1 cellular context compared by ENCODE assay signal in the genomic region with DNA sequence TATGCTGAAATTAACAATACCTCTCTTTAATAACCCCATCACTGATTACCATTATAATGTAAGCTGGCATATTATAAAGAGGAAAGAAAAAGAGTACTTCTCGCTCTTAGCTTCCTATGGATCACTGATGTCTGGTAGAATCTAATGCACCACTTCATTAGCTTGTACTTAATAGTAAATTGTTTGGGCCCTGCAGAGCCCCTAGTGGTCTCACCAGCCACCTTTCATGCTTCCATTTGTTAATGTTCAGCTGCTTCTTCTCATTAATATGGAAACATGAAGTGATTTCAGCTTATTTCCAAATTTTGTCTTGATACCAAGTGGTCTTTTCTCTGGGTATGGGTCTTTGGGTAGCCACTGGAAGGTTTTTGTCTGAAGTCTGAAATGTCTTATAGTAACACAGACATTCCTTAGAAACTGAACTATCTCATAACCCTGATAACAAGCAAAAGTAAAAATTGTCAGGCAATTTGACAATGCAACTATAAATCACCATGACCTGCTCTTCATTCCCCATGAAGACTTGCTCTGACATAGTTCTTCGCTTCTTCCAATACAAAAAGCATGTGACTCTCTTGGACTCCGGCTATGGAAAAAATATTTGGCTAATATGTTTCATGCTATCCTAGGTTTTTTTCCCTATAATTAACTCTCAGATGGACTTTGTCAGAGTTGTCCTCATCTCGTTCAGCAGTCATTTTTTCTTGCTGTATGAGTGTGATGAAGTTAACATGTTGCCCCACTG.
TF ChIP-seq lines count a peak whose summit lies in the region.

No MANE protein-coding gene starts in this region.

TF ChIP-seq in H1, 55 proteins besides CTCF, POLR2A, EP300 and RAD21 (continued from another document):
- TF ChIP-seq, protein P1, sequence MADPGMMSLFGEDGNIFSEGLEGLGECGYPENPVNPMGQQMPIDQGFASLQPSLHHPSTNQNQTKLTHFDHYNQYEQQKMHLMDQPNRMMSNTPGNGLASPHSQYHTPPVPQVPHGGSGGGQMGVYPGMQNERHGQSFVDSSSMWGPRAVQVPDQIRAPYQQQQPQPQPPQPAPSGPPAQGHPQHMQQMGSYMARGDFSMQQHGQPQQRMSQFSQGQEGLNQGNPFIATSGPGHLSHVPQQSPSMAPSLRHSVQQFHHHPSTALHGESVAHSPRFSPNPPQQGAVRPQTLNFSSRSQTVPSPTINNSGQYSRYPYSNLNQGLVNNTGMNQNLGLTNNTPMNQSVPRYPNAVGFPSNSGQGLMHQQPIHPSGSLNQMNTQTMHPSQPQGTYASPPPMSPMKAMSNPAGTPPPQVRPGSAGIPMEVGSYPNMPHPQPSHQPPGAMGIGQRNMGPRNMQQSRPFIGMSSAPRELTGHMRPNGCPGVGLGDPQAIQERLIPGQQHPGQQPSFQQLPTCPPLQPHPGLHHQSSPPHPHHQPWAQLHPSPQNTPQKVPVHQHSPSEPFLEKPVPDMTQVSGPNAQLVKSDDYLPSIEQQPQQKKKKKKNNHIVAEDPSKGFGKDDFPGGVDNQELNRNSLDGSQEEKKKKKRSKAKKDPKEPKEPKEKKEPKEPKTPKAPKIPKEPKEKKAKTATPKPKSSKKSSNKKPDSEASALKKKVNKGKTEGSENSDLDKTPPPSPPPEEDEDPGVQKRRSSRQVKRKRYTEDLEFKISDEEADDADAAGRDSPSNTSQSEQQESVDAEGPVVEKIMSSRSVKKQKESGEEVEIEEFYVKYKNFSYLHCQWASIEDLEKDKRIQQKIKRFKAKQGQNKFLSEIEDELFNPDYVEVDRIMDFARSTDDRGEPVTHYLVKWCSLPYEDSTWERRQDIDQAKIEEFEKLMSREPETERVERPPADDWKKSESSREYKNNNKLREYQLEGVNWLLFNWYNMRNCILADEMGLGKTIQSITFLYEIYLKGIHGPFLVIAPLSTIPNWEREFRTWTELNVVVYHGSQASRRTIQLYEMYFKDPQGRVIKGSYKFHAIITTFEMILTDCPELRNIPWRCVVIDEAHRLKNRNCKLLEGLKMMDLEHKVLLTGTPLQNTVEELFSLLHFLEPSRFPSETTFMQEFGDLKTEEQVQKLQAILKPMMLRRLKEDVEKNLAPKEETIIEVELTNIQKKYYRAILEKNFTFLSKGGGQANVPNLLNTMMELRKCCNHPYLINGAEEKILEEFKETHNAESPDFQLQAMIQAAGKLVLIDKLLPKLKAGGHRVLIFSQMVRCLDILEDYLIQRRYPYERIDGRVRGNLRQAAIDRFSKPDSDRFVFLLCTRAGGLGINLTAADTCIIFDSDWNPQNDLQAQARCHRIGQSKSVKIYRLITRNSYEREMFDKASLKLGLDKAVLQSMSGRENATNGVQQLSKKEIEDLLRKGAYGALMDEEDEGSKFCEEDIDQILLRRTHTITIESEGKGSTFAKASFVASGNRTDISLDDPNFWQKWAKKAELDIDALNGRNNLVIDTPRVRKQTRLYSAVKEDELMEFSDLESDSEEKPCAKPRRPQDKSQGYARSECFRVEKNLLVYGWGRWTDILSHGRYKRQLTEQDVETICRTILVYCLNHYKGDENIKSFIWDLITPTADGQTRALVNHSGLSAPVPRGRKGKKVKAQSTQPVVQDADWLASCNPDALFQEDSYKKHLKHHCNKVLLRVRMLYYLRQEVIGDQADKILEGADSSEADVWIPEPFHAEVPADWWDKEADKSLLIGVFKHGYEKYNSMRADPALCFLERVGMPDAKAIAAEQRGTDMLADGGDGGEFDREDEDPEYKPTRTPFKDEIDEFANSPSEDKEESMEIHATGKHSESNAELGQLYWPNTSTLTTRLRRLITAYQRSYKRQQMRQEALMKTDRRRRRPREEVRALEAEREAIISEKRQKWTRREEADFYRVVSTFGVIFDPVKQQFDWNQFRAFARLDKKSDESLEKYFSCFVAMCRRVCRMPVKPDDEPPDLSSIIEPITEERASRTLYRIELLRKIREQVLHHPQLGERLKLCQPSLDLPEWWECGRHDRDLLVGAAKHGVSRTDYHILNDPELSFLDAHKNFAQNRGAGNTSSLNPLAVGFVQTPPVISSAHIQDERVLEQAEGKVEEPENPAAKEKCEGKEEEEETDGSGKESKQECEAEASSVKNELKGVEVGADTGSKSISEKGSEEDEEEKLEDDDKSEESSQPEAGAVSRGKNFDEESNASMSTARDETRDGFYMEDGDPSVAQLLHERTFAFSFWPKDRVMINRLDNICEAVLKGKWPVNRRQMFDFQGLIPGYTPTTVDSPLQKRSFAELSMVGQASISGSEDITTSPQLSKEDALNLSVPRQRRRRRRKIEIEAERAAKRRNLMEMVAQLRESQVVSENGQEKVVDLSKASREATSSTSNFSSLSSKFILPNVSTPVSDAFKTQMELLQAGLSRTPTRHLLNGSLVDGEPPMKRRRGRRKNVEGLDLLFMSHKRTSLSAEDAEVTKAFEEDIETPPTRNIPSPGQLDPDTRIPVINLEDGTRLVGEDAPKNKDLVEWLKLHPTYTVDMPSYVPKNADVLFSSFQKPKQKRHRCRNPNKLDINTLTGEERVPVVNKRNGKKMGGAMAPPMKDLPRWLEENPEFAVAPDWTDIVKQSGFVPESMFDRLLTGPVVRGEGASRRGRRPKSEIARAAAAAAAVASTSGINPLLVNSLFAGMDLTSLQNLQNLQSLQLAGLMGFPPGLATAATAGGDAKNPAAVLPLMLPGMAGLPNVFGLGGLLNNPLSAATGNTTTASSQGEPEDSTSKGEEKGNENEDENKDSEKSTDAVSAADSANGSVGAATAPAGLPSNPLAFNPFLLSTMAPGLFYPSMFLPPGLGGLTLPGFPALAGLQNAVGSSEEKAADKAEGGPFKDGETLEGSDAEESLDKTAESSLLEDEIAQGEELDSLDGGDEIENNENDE (IDR thresholded peaks at IDR 0.05; ENCODE audit: insufficient replicate concordance, low read length): no peak
- TF ChIP-seq, protein P2, sequence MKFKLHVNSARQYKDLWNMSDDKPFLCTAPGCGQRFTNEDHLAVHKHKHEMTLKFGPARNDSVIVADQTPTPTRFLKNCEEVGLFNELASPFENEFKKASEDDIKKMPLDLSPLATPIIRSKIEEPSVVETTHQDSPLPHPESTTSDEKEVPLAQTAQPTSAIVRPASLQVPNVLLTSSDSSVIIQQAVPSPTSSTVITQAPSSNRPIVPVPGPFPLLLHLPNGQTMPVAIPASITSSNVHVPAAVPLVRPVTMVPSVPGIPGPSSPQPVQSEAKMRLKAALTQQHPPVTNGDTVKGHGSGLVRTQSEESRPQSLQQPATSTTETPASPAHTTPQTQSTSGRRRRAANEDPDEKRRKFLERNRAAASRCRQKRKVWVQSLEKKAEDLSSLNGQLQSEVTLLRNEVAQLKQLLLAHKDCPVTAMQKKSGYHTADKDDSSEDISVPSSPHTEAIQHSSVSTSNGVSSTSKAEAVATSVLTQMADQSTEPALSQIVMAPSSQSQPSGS (IDR thresholded peaks at IDR 0.05; ENCODE audit: low read length): no peak
- TF ChIP-seq SUZ12 (IDR thresholded peaks at IDR 0.05; ENCODE audit: low read length) (no peak), ZNF274 (IDR thresholded peaks at IDR 0.05; ENCODE audit: borderline replicate concordance, extremely low read depth, low read length) (no peak), POLR2AphosphoS5 (IDR thresholded peaks at IDR 0.05; ENCODE audit: low read depth, low read length) (no peak), POU5F1 (IDR thresholded peaks at IDR 0.05; ENCODE audit: low read depth, low read length) (no peak), CHD1 (IDR thresholded peaks at IDR 0.05; ENCODE audit: low read depth, low read length) (no peak), CBX8 (IDR thresholded peaks at IDR 0.05; ENCODE audit: borderline replicate concordance, low read depth, low read length) (no peak), SAP30 (IDR thresholded peaks at IDR 0.05; ENCODE audit: insufficient read depth, insufficient replicate concordance, low read length) (no peak), KDM1A (IDR thresholded peaks at IDR 0.05; ENCODE audit: borderline replicate concordance, low read length) (no peak), BACH1 (IDR thresholded peaks at IDR 0.05; ENCODE audit: low read length) (no peak)
